19 cellular contexts compared by ENCODE assay signal in genomic region chr14:51674294-51675002, GRCh38. TPM values are rescaled to one million over a fixed set of nuclear protein-coding genes. Genes with fewer than 3 reads are reported as not detected.
DNase-seq lines count a peak whose midpoint lies in the region; ATAC-seq and TF ChIP-seq lines count a peak whose summit lies in the region.
"Had no signal": no experiment of that assay in that cellular context is flagged by ENCODE, and none has a peak within 500 bp of the region (broad histone marks: within the 10 kb centered on the region; RNA-seq: fewer than 3 reads in every experiment).

No MANE protein-coding gene starts in this region.

- H3K27me3 ChIP-seq in left ventricle myocardium inferior (ENCODE audit: low read depth) (no peaks in the 10 kb centered on the region), body of pancreas (no peaks in the 10 kb centered on the region)

- H3K4me3 ChIP-seq in left ventricle myocardium inferior (no peak overlapping the region), body of pancreas (no peak overlapping the region)

- H3K4me1 ChIP-seq in left ventricle myocardium inferior: peaks cover 49% of the 10 kb centered on the region
- H3K4me1 ChIP-seq in body of pancreas: no peaks in the 10 kb centered on the region

- peaks cover 11% of the 10 kb centered on the region for H3K36me3 Mint-ChIP-seq in MCF 10A (ENCODE audit: insufficient read depth, unreplicated experiment)
- H3K36me3 Mint-ChIP-seq: activated naive CD4-positive, alpha-beta T cell treated with anti-CD3 and anti-CD28 coated beads, Interleukin-2, amount 50 U/mL, for 72 hours had no signal

- CTCF ChIA-PET in MCF 10A (lab: Yijun Ruan, JAX): no interaction called here

- POLR2A ChIA-PET in MCF 10A (lab: Yijun Ruan, JAX): interaction anchor here (0.7 to 3.2 kb wide), 2 partner anchors 9 to 336 kb away, joined by 3 to 21 read pairs; no protein-coding TSS in a partner anchor

- no peaks in the 10 kb centered on the region for H3K27me3 Mint-ChIP-seq in MCF 10A (ENCODE audit: insufficient read depth, unreplicated experiment)
- H3K27me3 Mint-ChIP-seq: progenitor cell of endocrine pancreas had no signal

- H3K9me3 Mint-ChIP-seq in MCF 10A (ENCODE audit: unreplicated experiment): no peaks in the 10 kb centered on the region
- H3K9me3 Mint-ChIP-seq: activated naive CD4-positive, alpha-beta T cell treated with anti-CD3 and anti-CD28 coated beads, Interleukin-2, amount 50 U/mL, for 72 hours; CD8-positive, alpha-beta memory T cell had no signal

- WGBS in body of pancreas, 2 donors: 91 to 93% methylated on average over 5 of the region's 5 CpGs

- DNase-seq in left ventricle myocardium inferior (no peak), Right ventricle myocardium inferior (ENCODE audit: missing footprints) (no peak), MCF 10A (ENCODE audit: unreplicated experiment) (peak; percentile 42), glomerular visceral epithelial cell (ENCODE audit: extremely low spot score) (peak; percentile 81), body of pancreas (no peak)
- DNase-seq: activated CD4-positive, alpha-beta T cell treated with anti-CD3 and anti-CD28 coated beads for 4 hours; activated T-cell treated with anti-CD3 and anti-CD28 coated beads for 4 hours; CD8-positive, alpha-beta memory T cell; left cardiac atrium; NCI-H2029; NCI-H774; RPMI8226; stimulated activated CD4-positive, alpha-beta T cell treated with anti-CD3 and anti-CD28 coated beads, Interleukin-15, amount 100 ng/mL, for 24 hours; T-helper 2 cell had no signal

- peaks cover 50% of the 10 kb centered on the region for H3K4me1 Mint-ChIP-seq in MCF 10A (ENCODE audit: insufficient read depth, unreplicated experiment)
- H3K4me1 Mint-ChIP-seq: CD8-positive, alpha-beta memory T cell had no signal

- H3K9me3 ChIP-seq in left ventricle myocardium inferior (replicated peaks) (peaks cover 7% of the 10 kb centered on the region), body of pancreas (no peaks in the 10 kb centered on the region)

- BruUV-seq in MCF 10A (replicated peaks; lab: Mats Ljungman, UMichigan): no TSS peak

- ATAC-seq in Right ventricle myocardium inferior: no peak
- no peak for ATAC-seq in HG02571 (IDR thresholded peaks at IDR 0.05; ENCODE audit: unreplicated experiment)
- ATAC-seq in HG03457 (IDR thresholded peaks at IDR 0.05; ENCODE audit: unreplicated experiment): no peak
- ATAC-seq in HG03342 (IDR thresholded peaks at IDR 0.05; ENCODE audit: unreplicated experiment): no peak
- no peak for ATAC-seq in body of pancreas
- ATAC-seq: activated naive CD4-positive, alpha-beta T cell treated with anti-CD3 and anti-CD28 coated beads, Interleukin-2, amount 50 U/mL, for 72 hours; left cardiac atrium had no signal

- peak overlapping the region; percentile 24 for H3K27ac ChIP-seq in left ventricle myocardium inferior (replicated peaks)
- H3K27ac ChIP-seq in body of pancreas: no peak overlapping the region

- TF ChIP-seq CTCF in left ventricle myocardium inferior (IDR thresholded peaks at IDR 0.05; ENCODE audit: borderline replicate concordance): no peak
- TF ChIP-seq CTCF in MCF 10A (IDR thresholded peaks at IDR 0.05; ENCODE audit: unreplicated experiment): no peak
- TF ChIP-seq CTCF in body of pancreas (IDR thresholded peaks at IDR 0.05): no peak

- H3K27ac Mint-ChIP-seq in MCF 10A (ENCODE audit: low read depth, unreplicated experiment): peak overlapping the region; percentile 94
- H3K27ac Mint-ChIP-seq: activated naive CD4-positive, alpha-beta T cell treated with anti-CD3 and anti-CD28 coated beads, Interleukin-2, amount 50 U/mL, for 72 hours; progenitor cell of endocrine pancreas had no signal

- intact Hi-C loops in left ventricle myocardium inferior (cut with micrococcal nuclease): no loop called here
- intact Hi-C loops in Right ventricle myocardium inferior (cut with DNase I): no loop called here
- intact Hi-C loops in MCF 10A (cut with micrococcal nuclease): no loop called here
- intact Hi-C loops in body of pancreas (cut with DNase I): no loop called here

- TF ChIP-seq POLR2A in body of pancreas (IDR thresholded peaks at IDR 0.05): no peak

- peaks cover 3% of the 10 kb centered on the region for H3K36me3 ChIP-seq in left ventricle myocardium inferior
- H3K36me3 ChIP-seq in body of pancreas (replicated peaks in 1 of 2; ENCODE audit: insufficient read depth in 1 of 2, low read depth in 2 of 2): no peaks in the 10 kb centered on the region

- H3K4me3 Mint-ChIP-seq in MCF 10A (ENCODE audit: unreplicated experiment): peak overlapping the region; percentile 41
- H3K4me3 Mint-ChIP-seq: CD8-positive, alpha-beta memory T cell had no signal

RNA-seq across cellular contexts. Expression of gene FRMD6, which starts 22.7 kb away (rescaled TPM):
- total RNA-seq in left ventricle myocardium inferior (7.7 TPM), Right ventricle myocardium inferior (8.9 TPM), MCF 10A (2022) (104 and 135 TPM in 2 replicates), body of pancreas (10 to 100 TPM; 10.2 to 11.2 TPM)

Comparison
In these comparisons a context has a peak if more than half of its experiments do, and no peak if none do; other contexts are left out.
1. DNase-seq: peak in MCF 10A (single experiment) and glomerular visceral epithelial cell (single experiment); none in left ventricle myocardium inferior (single experiment), Right ventricle myocardium inferior (single experiment) and body of pancreas (0 of 4).